18 cellular contexts compared by ENCODE assay signal in genomic region chr17:65328567-65328966, GRCh38.
DNase-seq lines count a peak whose midpoint lies in the region; ATAC-seq, FAIRE-seq and TF ChIP-seq lines count a peak whose summit lies in the region.
"Had no signal": no experiment of that assay in that cellular context is flagged by ENCODE, and none has a peak within 500 bp of the region (broad histone marks: within the 10 kb centered on the region; RNA-seq: fewer than 3 reads in every experiment).

No MANE protein-coding gene starts in this region.

- no peak overlapping the region for H3K4me3 ChIP-seq in colonic mucosa
- H3K4me3 ChIP-seq in left lung: no peak overlapping the region
- H3K4me3 ChIP-seq in foreskin fibroblast (ENCODE audit: low read depth in 1 of 2, low read length in 2 of 2): no peak overlapping the region
- H3K4me3 ChIP-seq: A549, GM23248 had no signal

- FAIRE-seq in RCC 7860 (lab: Jason Lieb, UNC): no peak
- FAIRE-seq: A549, G401.6, GM12891 had no signal

- no peak overlapping the region for H3K27ac ChIP-seq in colonic mucosa
- no peak overlapping the region for H3K27ac ChIP-seq in left lung
- H3K27ac ChIP-seq: A549, C4-2B, GM23248 had no signal

- H3K9ac ChIP-seq in colonic mucosa (ENCODE audit: low read depth in 2 of 2, low read length in 2 of 2): no peak overlapping the region
- H3K9ac ChIP-seq: GM23248 had no signal

- no peak for ATAC-seq in activated CD8-positive, alpha-beta memory T cell treated with anti-CD3 and anti-CD28 coated beads, Interleukin-2, amount 10 ng/mL, durations not matched to agents 7 days and 5 days
- peak; percentile 78 for ATAC-seq in left lung
- no peak for ATAC-seq in HG02870 (IDR thresholded peaks at IDR 0.05; ENCODE audit: unreplicated experiment)
- ATAC-seq: A549 had no signal

- H3K4me3 Mint-ChIP-seq in activated CD8-positive, alpha-beta memory T cell treated with anti-CD3 and anti-CD28 coated beads, Interleukin-2, amount 10 ng/mL, durations not matched to agents 7 days and 5 days: no peak overlapping the region
- H3K4me3 Mint-ChIP-seq: CD4-positive, alpha-beta memory T cell had no signal

- H3K4me1 Mint-ChIP-seq in activated CD8-positive, alpha-beta memory T cell treated with anti-CD3 and anti-CD28 coated beads, Interleukin-2, amount 10 ng/mL, durations not matched to agents 7 days and 5 days: no peaks in the 10 kb centered on the region
- H3K4me1 Mint-ChIP-seq: CD4-positive, alpha-beta memory T cell had no signal

- no peaks in the 10 kb centered on the region for H3K36me3 ChIP-seq in colonic mucosa
- H3K36me3 ChIP-seq in left lung: no peaks in the 10 kb centered on the region
- H3K36me3 ChIP-seq: BE2C had no signal

- H3K9me3 ChIP-seq in colonic mucosa (no peaks in the 10 kb centered on the region), left lung (no peaks in the 10 kb centered on the region)
- H3K9me3 ChIP-seq: A549, BE2C had no signal

- TF ChIP-seq CTCF in colonic mucosa (IDR thresholded peaks at IDR 0.05): no peak
- TF ChIP-seq CTCF in left lung (IDR thresholded peaks at IDR 0.05): no peak
- TF ChIP-seq CTCF in foreskin fibroblast (IDR thresholded peaks at IDR 0.05; ENCODE audit: low read depth, low read length): no peak

- H3K36me3 Mint-ChIP-seq in activated CD8-positive, alpha-beta memory T cell treated with anti-CD3 and anti-CD28 coated beads, Interleukin-2, amount 10 ng/mL, durations not matched to agents 7 days and 5 days: no peaks in the 10 kb centered on the region
- H3K36me3 Mint-ChIP-seq: CD4-positive, alpha-beta memory T cell had no signal

- no peak overlapping the region for H3K27ac Mint-ChIP-seq in activated CD8-positive, alpha-beta memory T cell treated with anti-CD3 and anti-CD28 coated beads, Interleukin-2, amount 10 ng/mL, durations not matched to agents 7 days and 5 days
- H3K27ac Mint-ChIP-seq: CD4-positive, alpha-beta memory T cell had no signal

- peak; percentile 1 for DNase-seq in activated CD8-positive, alpha-beta memory T cell treated with anti-CD3 and anti-CD28 coated beads, Interleukin-2, amount 10 ng/mL, durations not matched to agents 7 days and 5 days
- DNase-seq in activated CD8-positive, alpha-beta memory T cell treated with anti-CD3 and anti-CD28 coated beads for 24 hours: no peak
- DNase-seq in colonic mucosa (peak; percentile 65), left lung (no peak), RCC 7860 (ENCODE audit: low spot score) (no peak), foreskin fibroblast (no peak)
- DNase-seq: BE2C; CD4-positive, alpha-beta memory T cell; COR-L47; EL; GM23248; H7; IMR-90 had no signal

- intact Hi-C loops in colonic mucosa (cut with DNase I) (no loop called here), left lung (cut with DNase I) (no loop called here)

- no peaks in the 10 kb centered on the region for H3K9me3 Mint-ChIP-seq in activated CD8-positive, alpha-beta memory T cell treated with anti-CD3 and anti-CD28 coated beads, Interleukin-2, amount 10 ng/mL, durations not matched to agents 7 days and 5 days (ENCODE audit: low read depth)

- CTCF ChIA-PET in activated CD8-positive, alpha-beta memory T cell treated with anti-CD3 and anti-CD28 coated beads, Interleukin-2, amount 10 ng/mL, durations not matched to agents 7 days and 5 days (lab: Charles Lee): no interaction called here

- H3K27me3 ChIP-seq in colonic mucosa (no peaks in the 10 kb centered on the region), left lung (no peaks in the 10 kb centered on the region)

- peaks cover 22% of the 10 kb centered on the region for H3K27me3 Mint-ChIP-seq in activated CD8-positive, alpha-beta memory T cell treated with anti-CD3 and anti-CD28 coated beads, Interleukin-2, amount 10 ng/mL, durations not matched to agents 7 days and 5 days

- H3K4me1 ChIP-seq in colonic mucosa (no peaks in the 10 kb centered on the region), left lung (no peaks in the 10 kb centered on the region)
- H3K4me1 ChIP-seq: A549, BE2C had no signal

Comparison
In these comparisons a context has a peak if more than half of its experiments do, and no peak if none do; other contexts are left out.
1. DNase-seq: peak in activated CD8-positive, alpha-beta memory T cell treated with anti-CD3 and anti-CD28 coated beads, Interleukin-2, amount 10 ng/mL, durations not matched to agents 7 days and 5 days (single experiment) and colonic mucosa (single experiment); none in activated CD8-positive, alpha-beta memory T cell treated with anti-CD3 and anti-CD28 coated beads for 24 hours (single experiment), left lung (0 of 2), RCC 7860 (single experiment) and foreskin fibroblast (0 of 2).